In the genomic region with DNA sequence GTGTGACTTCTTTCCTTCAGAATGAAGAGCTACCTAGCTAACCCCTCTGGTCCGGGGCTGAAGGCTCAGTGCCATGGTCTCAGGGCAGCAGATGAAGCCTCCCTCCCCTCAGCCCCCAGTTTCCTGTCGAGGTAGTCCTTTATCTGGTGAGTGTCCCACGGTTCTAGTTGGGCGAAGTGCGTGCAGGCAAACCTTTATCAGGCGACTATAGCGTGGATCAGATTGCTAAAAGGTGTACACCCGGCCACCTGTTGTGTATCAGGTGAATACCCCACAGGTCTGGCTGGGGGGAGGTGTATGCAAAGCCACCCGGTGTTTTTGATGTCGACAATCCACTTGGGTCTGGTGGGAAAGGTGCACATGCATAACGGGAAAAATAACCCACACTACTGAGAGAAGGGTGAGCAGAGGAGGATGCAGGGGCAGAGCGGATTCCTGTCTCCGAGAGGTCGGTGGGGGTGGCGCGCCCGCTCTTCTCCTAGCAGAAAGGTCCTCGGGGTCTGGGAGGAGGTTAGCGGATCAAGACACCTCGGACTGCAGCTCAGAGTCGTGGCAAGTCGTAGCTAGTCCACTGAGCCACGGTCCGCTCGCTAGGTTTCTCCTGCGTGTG, we compare ENCODE assay signal across 8 cellular contexts.
DNase-seq lines count a peak whose midpoint lies in the region; ATAC-seq and TF ChIP-seq lines count a peak whose summit lies in the region.

No MANE protein-coding gene starts in this region.

- ATAC-seq in DND-41 (ENCODE audit: insufficient read depth, low read depth), result peak; percentile 29
- peak; percentile 9 for ATAC-seq in GM21619 (IDR thresholded peaks at IDR 0.05; ENCODE audit: unreplicated experiment)

- peaks cover 34% of the 10 kb centered on the region for H3K79me2 ChIP-seq in DND-41 (ENCODE audit: insufficient read depth, low read length)

- no peaks in the 10 kb centered on the region for H4K20me1 ChIP-seq in DND-41 (ENCODE audit: insufficient read depth, low read length)

- peak overlapping the region; percentile 80 for H3K9ac ChIP-seq in DND-41 (ENCODE audit: low read depth, low read length)

- H3K9me3 ChIP-seq in DND-41 (ENCODE audit: insufficient read depth, low read length, severe bottlenecking), result no peaks in the 10 kb centered on the region
- peaks cover 3% of the 10 kb centered on the region for H3K9me3 ChIP-seq in iPS-18c (ENCODE audit: control insufficient read depth, insufficient read depth, low read length)

- H3K36me3 ChIP-seq in DND-41 (ENCODE audit: insufficient read depth, low read length), result peaks cover 19% of the 10 kb centered on the region

- no peaks in the 10 kb centered on the region for H3K27me3 ChIP-seq in DND-41 (ENCODE audit: insufficient read depth, low read length, poor library complexity)

- H3K4me1 ChIP-seq in DND-41 (ENCODE audit: insufficient read depth, low read length), result peaks cover 58% of the 10 kb centered on the region

- TF ChIP-seq CTCF in DND-41 (IDR thresholded peaks at IDR 0.05; ENCODE audit: borderline replicate concordance, extremely low read depth, low read length, poor library complexity, severe bottlenecking), result no peak

- peak overlapping the region; percentile 90 for H2AFZ ChIP-seq in DND-41 (ENCODE audit: low read depth, low read length)

- H3K4me2 ChIP-seq in DND-41 (ENCODE audit: insufficient read depth, low read length), result peak overlapping the region; percentile 99

- DNase-seq in DND-41, result peak; percentile 24
- DNase-seq in NCI-H146 (lab: John Stamatoyannopoulos, UW), result peak; percentile 43
- DNase-seq in stimulated activated CD4-positive, alpha-beta T cell treated with anti-CD3 and anti-CD28 coated beads, Interleukin-4, amount 100 ng/mL, for 24 hours, result peak; percentile 27
- no peak for DNase-seq in NCI-H2227 (lab: John Stamatoyannopoulos, UW; ENCODE audit: unreplicated experiment)
- no peak for DNase-seq in OCI-M2 (lab: John Stamatoyannopoulos, UW; ENCODE audit: unreplicated experiment)

- H3K27ac ChIP-seq in DND-41 (ENCODE audit: low read length), result peak overlapping the region; percentile 92
- H3K27ac ChIP-seq in angular gyrus (ENCODE audit: low read depth, low read length), result peak overlapping the region; percentile 97

- H3K4me3 ChIP-seq in DND-41 (ENCODE audit: low read depth in 1 of 2, low read length in 2 of 2) (peak overlapping the region; percentile 85 to 97), iPS-18c (ENCODE audit: insufficient read depth, low read depth, low read length) (peak overlapping the region; percentile 76)

Comparison
In these comparisons a context has a peak if more than half of its experiments do, and no peak if none do; other contexts are left out.
1. DNase-seq: peak in DND-41 (single experiment), NCI-H146 (single experiment) and stimulated activated CD4-positive, alpha-beta T cell treated with anti-CD3 and anti-CD28 coated beads, Interleukin-4, amount 100 ng/mL, for 24 hours (single experiment); none in NCI-H2227 (single experiment) and OCI-M2 (single experiment).